1 cellular context compared by ENCODE assay signal in the genomic region with DNA sequence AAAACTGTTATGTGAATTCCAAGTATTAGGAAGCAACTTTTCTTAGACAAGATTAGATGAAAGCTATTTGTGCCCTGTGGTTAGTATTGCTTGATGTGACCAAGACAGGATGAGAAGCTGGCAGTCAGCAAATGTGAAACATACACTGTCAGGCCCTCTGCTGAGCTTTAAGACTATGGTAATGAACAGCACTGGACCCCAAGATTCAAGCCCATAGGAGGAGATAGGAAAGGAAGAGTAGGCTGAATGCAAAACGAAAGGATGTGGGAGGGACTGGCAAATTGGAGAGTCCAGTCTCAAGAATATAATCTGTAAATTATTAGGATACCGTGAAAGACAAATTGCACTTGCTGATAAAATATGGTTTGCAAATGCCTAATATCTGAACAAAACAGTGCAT.
TF ChIP-seq lines count a peak whose summit lies in the region.

No MANE protein-coding gene starts in this region.

TF ChIP-seq in SK-N-SH, 30 proteins besides CTCF, POLR2A, EP300 and RAD21 (continued from another document):
- no peak for TF ChIP-seq ELF1 (IDR thresholded peaks at IDR 0.05)
- no peak for TF ChIP-seq RFX5 (IDR thresholded peaks at IDR 0.05; ENCODE audit: low read length)
- TF ChIP-seq FOSL2 (IDR thresholded peaks at IDR 0.05; ENCODE audit: borderline replicate concordance, low read depth): no peak
- TF ChIP-seq CHD2 (IDR thresholded peaks at IDR 0.05; ENCODE audit: low read length, partially characterized antibody): no peak
TF ChIP-seq in SK-N-SH: peak in this region for 0.
